ENCODE assay signal across 15 cellular contexts in genomic region chr21:17821121-17821520, GRCh38. TPM values are rescaled to one million over a fixed set of nuclear protein-coding genes. Genes with fewer than 3 reads are reported as not detected.
A peak's percentile ranks its signal among the peaks of the same experiment; 100 is the strongest.
DNase-seq lines count a peak whose midpoint lies in the region; ATAC-seq and TF ChIP-seq lines count a peak whose summit lies in the region.
"Had no signal": no experiment of that assay in that cellular context is flagged by ENCODE, and none has a peak within 500 bp of the region (broad histone marks: within the 10 kb centered on the region; RNA-seq: fewer than 3 reads in every experiment).

No MANE protein-coding gene starts in this region.

- H3K4me1 Mint-ChIP-seq in activated CD8-positive, alpha-beta memory T cell treated with anti-CD3 and anti-CD28 coated beads, Interleukin-2, amount 10 ng/mL, durations not matched to agents 7 days and 5 days = peaks cover 23% of the 10 kb centered on the region
- H3K4me1 Mint-ChIP-seq in T-helper 17 cell = peaks cover 31% of the 10 kb centered on the region
- peaks cover 18% of the 10 kb centered on the region for H3K4me1 Mint-ChIP-seq in dendritic cell treated with granulocyte-macrophage colony-stimulating factor and Interleukin-4, amounts not matched to agents 40 ng/mL and 50 ng/mL, for 4 days (ENCODE audit: low read depth)

- DNase-seq in activated CD8-positive, alpha-beta memory T cell treated with anti-CD3 and anti-CD28 coated beads, Interleukin-2, amount 10 ng/mL, durations not matched to agents 7 days and 5 days = no peak
- DNase-seq in activated CD8-positive, alpha-beta memory T cell treated with anti-CD3 and anti-CD28 coated beads, Interleukin-2, amount 50 U/mL, for 4 hours = no peak
- DNase-seq in T-helper 17 cell (no peak), spleen (no peak), upper lobe of right lung (no peak)
- DNase-seq: DND-41; left ventricle myocardium inferior; NCI-H524 treated with DMSO at 0.1 percent for 48 hours; psoas muscle; stimulated activated naive CD4-positive, alpha-beta T cell had no signal

- ATAC-seq in activated CD8-positive, alpha-beta memory T cell treated with anti-CD3 and anti-CD28 coated beads, Interleukin-2, amount 10 ng/mL, durations not matched to agents 7 days and 5 days = no peak
- ATAC-seq in T-helper 17 cell = no peak
- no peak for ATAC-seq in upper lobe of right lung
- no peak for ATAC-seq in HG03135 (IDR thresholded peaks at IDR 0.05; ENCODE audit: unreplicated experiment)
- ATAC-seq in GM21360 (IDR thresholded peaks at IDR 0.05; ENCODE audit: unreplicated experiment) = no peak
- ATAC-seq: HepG2, psoas muscle had no signal

- no peak for TF ChIP-seq CTCF in spleen (IDR thresholded peaks at IDR 0.05 in 8 of 11, conservative IDR thresholded peaks at IDR 0.05 in 3 of 11)
- no peak for TF ChIP-seq CTCF in upper lobe of right lung (IDR thresholded peaks at IDR 0.05)

- TF ChIP-seq POLR2A in spleen (IDR thresholded peaks at IDR 0.05) = no peak

- 87 to 90% (median 89%) methylated on average over 3 of the region's 3 CpGs for WGBS in spleen, 5 donors

- H3K27me3 ChIP-seq in spleen (replicated peaks in 1 of 7) = no peaks in the 10 kb centered on the region
- no peaks in the 10 kb centered on the region for H3K27me3 ChIP-seq in upper lobe of right lung

- H3K36me3 ChIP-seq in spleen (peaks cover 0 to 6% (median 2%) of the 10 kb centered on the region in 6 donors), upper lobe of right lung (no peaks in the 10 kb centered on the region)
- H3K36me3 ChIP-seq: left ventricle myocardium inferior had no signal

- H3K9me3 ChIP-seq in T-helper 17 cell (ENCODE audit: control insufficient read depth, low read length, poor library complexity, severe bottlenecking) = no peaks in the 10 kb centered on the region
- no peaks in the 10 kb centered on the region for H3K9me3 ChIP-seq in spleen
- no peaks in the 10 kb centered on the region for H3K9me3 ChIP-seq in upper lobe of right lung
- H3K9me3 ChIP-seq: left ventricle myocardium inferior, psoas muscle had no signal

- H3K4me3 Mint-ChIP-seq in activated CD8-positive, alpha-beta memory T cell treated with anti-CD3 and anti-CD28 coated beads, Interleukin-2, amount 10 ng/mL, durations not matched to agents 7 days and 5 days = peak overlapping the region; percentile 84
- peak overlapping the region; percentile 75 for H3K4me3 Mint-ChIP-seq in T-helper 17 cell
- H3K4me3 Mint-ChIP-seq in dendritic cell treated with granulocyte-macrophage colony-stimulating factor and Interleukin-4, amounts not matched to agents 40 ng/mL and 50 ng/mL, for 4 days = no peak overlapping the region

- H3K4me3 ChIP-seq in spleen = no peak overlapping the region
- no peak overlapping the region for H3K4me3 ChIP-seq in upper lobe of right lung
- H3K4me3 ChIP-seq: left ventricle myocardium inferior, smooth muscle cell had no signal

- H3K36me3 Mint-ChIP-seq in activated CD8-positive, alpha-beta memory T cell treated with anti-CD3 and anti-CD28 coated beads, Interleukin-2, amount 10 ng/mL, durations not matched to agents 7 days and 5 days = peaks cover 38% of the 10 kb centered on the region
- peaks cover 6% of the 10 kb centered on the region for H3K36me3 Mint-ChIP-seq in T-helper 17 cell (ENCODE audit: low read depth)
- peaks cover 13% of the 10 kb centered on the region for H3K36me3 Mint-ChIP-seq in dendritic cell treated with granulocyte-macrophage colony-stimulating factor and Interleukin-4, amounts not matched to agents 40 ng/mL and 50 ng/mL, for 4 days (ENCODE audit: low read depth)

- CTCF ChIA-PET in activated CD8-positive, alpha-beta memory T cell treated with anti-CD3 and anti-CD28 coated beads, Interleukin-2, amount 10 ng/mL, durations not matched to agents 7 days and 5 days (lab: Charles Lee) = no interaction called here

- H3K27me3 Mint-ChIP-seq in activated CD8-positive, alpha-beta memory T cell treated with anti-CD3 and anti-CD28 coated beads, Interleukin-2, amount 10 ng/mL, durations not matched to agents 7 days and 5 days = no peaks in the 10 kb centered on the region
- no peaks in the 10 kb centered on the region for H3K27me3 Mint-ChIP-seq in T-helper 17 cell
- peaks cover 2% of the 10 kb centered on the region for H3K27me3 Mint-ChIP-seq in dendritic cell treated with granulocyte-macrophage colony-stimulating factor and Interleukin-4, amounts not matched to agents 40 ng/mL and 50 ng/mL, for 4 days

- H3K9me3 Mint-ChIP-seq in activated CD8-positive, alpha-beta memory T cell treated with anti-CD3 and anti-CD28 coated beads, Interleukin-2, amount 10 ng/mL, durations not matched to agents 7 days and 5 days (ENCODE audit: low read depth) = peaks cover 10% of the 10 kb centered on the region
- H3K9me3 Mint-ChIP-seq in dendritic cell treated with granulocyte-macrophage colony-stimulating factor and Interleukin-4, amounts not matched to agents 40 ng/mL and 50 ng/mL, for 4 days = peaks cover 13% of the 10 kb centered on the region

- H3K27ac Mint-ChIP-seq in activated CD8-positive, alpha-beta memory T cell treated with anti-CD3 and anti-CD28 coated beads, Interleukin-2, amount 10 ng/mL, durations not matched to agents 7 days and 5 days = peak overlapping the region; percentile 97
- peak overlapping the region; percentile 97 for H3K27ac Mint-ChIP-seq in T-helper 17 cell
- peak overlapping the region; percentile 12 for H3K27ac Mint-ChIP-seq in dendritic cell treated with granulocyte-macrophage colony-stimulating factor and Interleukin-4, amounts not matched to agents 40 ng/mL and 50 ng/mL, for 4 days

- intact Hi-C loops in dendritic cell treated with granulocyte-macrophage colony-stimulating factor and Interleukin-4, amounts not matched to agents 40 ng/mL and 50 ng/mL, for 4 days (cut with micrococcal nuclease) = no loop called here
- intact Hi-C loops in spleen (cut with DNase I; ENCODE audit: low total_unique reads) (loop anchor here (10.0 kb wide), 1 partner anchor 206 kb away; the partner anchor contains the start of gene BTG3), upper lobe of right lung (cut with DNase I) (no loop called here)

- peak overlapping the region in 5 of 8 donors; percentile 93 to 96 (median 95) for H3K27ac ChIP-seq in spleen
- no peak overlapping the region for H3K27ac ChIP-seq in upper lobe of right lung
- H3K27ac ChIP-seq: psoas muscle had no signal

- H3K4me1 ChIP-seq in spleen (peaks cover 23 to 40% (median 32%) of the 10 kb centered on the region in 6 donors), upper lobe of right lung (peaks cover 24% of the 10 kb centered on the region)

RNA-seq across cellular contexts. Expression of gene C21orf91, which starts 2.0 kb away (rescaled TPM):
- total RNA-seq in activated CD8-positive, alpha-beta memory T cell treated with anti-CD3 and anti-CD28 coated beads, Interleukin-2, amount 10 ng/mL, durations not matched to agents 7 days and 5 days = 10 to 100 TPM; 63.6 to 88.7 TPM
- total RNA-seq in T-helper 17 cell (10 to 100 TPM; 54.9 to 68.1 TPM), spleen (10 to 100 TPM; 12.7 to 28.6 (median 23.6) TPM), upper lobe of right lung (16.8 TPM)
- 1 to 10 TPM; 4.2 to 5.3 (median 4.6) TPM for polyA plus RNA-seq in spleen

Comparison
In these comparisons a context has a peak if more than half of its experiments do, and no peak if none do; other contexts are left out.
1. H3K27ac Mint-ChIP-seq: peak in every context shown above with its lines; median percentile 97 in activated CD8-positive, alpha-beta memory T cell treated with anti-CD3 and anti-CD28 coated beads, Interleukin-2, amount 10 ng/mL, durations not matched to agents 7 days and 5 days; 97 in T-helper 17 cell; 12 in dendritic cell treated with granulocyte-macrophage colony-stimulating factor and Interleukin-4, amounts not matched to agents 40 ng/mL and 50 ng/mL, for 4 days.